8 cellular contexts compared by ENCODE assay signal in the genomic region with DNA sequence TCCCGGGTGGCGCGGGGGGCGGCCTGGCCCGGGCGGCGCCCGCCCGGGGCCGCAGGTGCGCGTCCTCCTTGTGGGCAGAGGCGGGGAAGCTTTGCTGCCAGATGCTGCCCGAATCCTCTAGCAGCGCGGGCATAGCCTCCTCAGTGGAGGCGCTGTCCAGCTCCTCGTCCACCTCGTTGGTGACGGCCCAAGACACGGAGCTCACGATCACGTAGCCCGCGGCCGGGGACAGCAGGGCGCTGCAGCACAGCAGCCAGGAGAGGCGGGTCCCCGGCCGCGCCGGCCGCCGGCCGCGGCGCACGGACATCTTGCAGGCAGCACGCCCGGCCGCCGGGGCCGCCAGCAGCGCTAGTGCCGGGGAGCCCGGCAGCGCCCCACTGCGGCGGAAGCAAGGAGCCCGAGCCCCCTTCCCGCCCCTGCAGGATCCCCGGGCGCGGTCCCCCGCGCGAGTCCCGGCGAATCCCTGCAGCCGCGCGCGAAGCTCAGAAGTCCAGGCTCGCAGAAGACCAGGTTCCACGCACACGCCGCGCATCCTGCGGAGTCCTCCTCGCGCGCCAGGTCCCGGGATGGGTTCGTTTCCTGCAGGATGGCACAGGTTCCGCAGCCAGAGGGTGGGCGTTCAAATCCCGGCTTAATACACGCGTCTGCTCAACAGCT. TPM values are rescaled to one million over a fixed set of nuclear protein-coding genes. Genes with fewer than 3 reads are reported as not detected.
A peak's percentile ranks its signal among the peaks of the same experiment; 100 is the strongest.
DNase-seq lines count a peak whose midpoint lies in the region; ATAC-seq and TF ChIP-seq lines count a peak whose summit lies in the region.

A gene with protein sequence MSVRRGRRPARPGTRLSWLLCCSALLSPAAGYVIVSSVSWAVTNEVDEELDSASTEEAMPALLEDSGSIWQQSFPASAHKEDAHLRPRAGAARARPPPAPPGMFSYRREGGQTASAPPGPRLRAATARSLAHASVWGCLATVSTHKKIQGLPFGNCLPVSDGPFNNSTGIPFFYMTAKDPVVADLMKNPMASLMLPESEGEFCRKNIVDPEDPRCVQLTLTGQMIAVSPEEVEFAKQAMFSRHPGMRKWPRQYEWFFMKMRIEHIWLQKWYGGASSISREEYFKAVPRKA (minus strand): TSS at position 353 of the 657 bp plus-strand sequence. CDS start 46 bp downstream, at position 307.

- no peaks in the 10 kb centered on the region for H3K27me3 ChIP-seq in WERI-Rb-1 (ENCODE audit: insufficient read depth, low read depth, severe bottlenecking)
- H3K27me3 ChIP-seq in skeletal muscle tissue (ENCODE audit: control insufficient read depth in 3 of 3, insufficient read depth in 3 of 3, low read length in 3 of 3): peaks cover 13 to 50% (median 29%) of the 10 kb centered on the region in 3 donors

- peak within 1 kb of the TSS in 1 of 3 donors; percentile 60 for H3K9ac ChIP-seq in skeletal muscle tissue (ENCODE audit: low read depth in 1 of 3, low read length in 3 of 3)

- H3K4me1 ChIP-seq in skeletal muscle tissue (ENCODE audit: control insufficient read depth in 3 of 3, insufficient read depth in 3 of 3, low read length in 3 of 3): peaks cover 9 to 11% (median 10%) of the 10 kb centered on the region in 3 donors

- no peak for ATAC-seq in HG03025 (IDR thresholded peaks at IDR 0.05; ENCODE audit: low FRiP score, unreplicated experiment)

- TF ChIP-seq CTCF in WERI-Rb-1 (IDR thresholded peaks at IDR 0.05; ENCODE audit: low read depth, low read length): peak; percentile 85
- TF ChIP-seq CTCF in cardiac fibroblast (IDR thresholded peaks at IDR 0.05; ENCODE audit: low read depth, low read length): peak; percentile 19

- H3K27ac ChIP-seq in WERI-Rb-1: no peak within 1 kb of the TSS
- no peak within 1 kb of the TSS for H3K27ac ChIP-seq in skeletal muscle tissue (ENCODE audit: low read depth, low read length)

- no peaks in the 10 kb centered on the region for H3K36me3 ChIP-seq in WERI-Rb-1
- no peaks in the 10 kb centered on the region for H3K36me3 ChIP-seq in skeletal muscle tissue (ENCODE audit: control insufficient read depth in 3 of 3, insufficient read depth in 3 of 3, low read length in 3 of 3)

- in situ Hi-C loops in KBM-7 (cut with MboI; ENCODE audit: low pct_unique_long_range_greater_than_20kb, low sequenced_read_pairs): no loop called here

- H3K9me3 ChIP-seq in WERI-Rb-1 (ENCODE audit: severe bottlenecking): no peaks in the 10 kb centered on the region
- no peaks in the 10 kb centered on the region for H3K9me3 ChIP-seq in skeletal muscle tissue (ENCODE audit: control insufficient read depth in 3 of 3, low read length in 3 of 3)

- H3K4me3 ChIP-seq in WERI-Rb-1 (ENCODE audit: low read depth, low read length) (peak within 1 kb of the TSS; percentile 62), cardiac fibroblast (replicated peaks in 1 of 2; ENCODE audit: low read depth in 2 of 2, low read length in 2 of 2) (peak within 1 kb of the TSS; percentile 49 to 55), skeletal muscle tissue (ENCODE audit: low read length in 3 of 3) (peak within 1 kb of the TSS; percentile 35 to 70 (median 54))

- DNase-seq in COLO829 (ENCODE audit: low spot score): peak; percentile 9
- DNase-seq in KBM-7: peak; percentile 73
- DNase-seq in WERI-Rb-1: peak; percentile 80
- peak; percentile 43 to 65 for DNase-seq in cardiac fibroblast (ENCODE audit: low read depth in 2 of 2)
- DNase-seq in iPS-NIHi7 (ENCODE audit: extremely low spot score): peak; percentile 89
- DNase-seq in NCI-H2029 (lab: John Stamatoyannopoulos, UW): no peak

RNA-seq across cellular contexts. Expression of the gene that starts here (rescaled TPM):
- total RNA-seq in skeletal muscle tissue: 1.6 TPM
